8 cellular contexts compared by ENCODE assay signal in genomic region chr10:72337039-72337629, GRCh38. TPM values are rescaled to one million over a fixed set of nuclear protein-coding genes. Genes with fewer than 3 reads are reported as not detected.
A peak's percentile ranks its signal among the peaks of the same experiment; 100 is the strongest.
DNase-seq lines count a peak whose midpoint lies in the region; ATAC-seq and TF ChIP-seq lines count a peak whose summit lies in the region.

No MANE protein-coding gene starts in this region.

- H3K4me1 ChIP-seq in IMR-90 (ENCODE audit: control insufficient read depth, insufficient read depth, low read length), result peaks cover 17% of the 10 kb centered on the region

- no peak overlapping the region for H3K4me2 ChIP-seq in IMR-90 (ENCODE audit: low read depth, low read length)

- TF ChIP-seq POLR2A in IMR-90 (IDR thresholded peaks at IDR 0.05; ENCODE audit: low read depth, low read length), result no peak

- CTCF ChIA-PET in IMR-90 (lab: Yijun Ruan, JAX) (interaction anchor here (0.8 to 1.2 kb wide), 4 partner anchors 12 to 288 kb away, joined by 3 to 8 read pairs (median 4); no protein-coding TSS in a partner anchor), RWPE1 (lab: Yijun Ruan, JAX) (interaction anchor here (0.6 to 3.1 kb wide), 25 partner anchors 9 to 780 kb away, joined by 3 to 29 read pairs (median 3); partner anchors contain the start of gene DDIT4)

- no peak overlapping the region for H3K4me3 Mint-ChIP-seq in activated naive CD8-positive, alpha-beta T cell treated with anti-CD3 and anti-CD28 coated beads for 36 hours

- no peak overlapping the region; the same call in 1 of the 2 replicates for H3K14ac ChIP-seq in IMR-90 (replicated peaks; ENCODE audit: low read depth, low read length)

- no TSS peak for BruUV-seq in IMR-90 (replicated peaks; lab: Mats Ljungman, UMichigan)

- H2AFZ ChIP-seq in IMR-90 (replicated peaks; ENCODE audit: low read length, poor library complexity), result no peak overlapping the region

- H3K4me1 Mint-ChIP-seq in activated naive CD8-positive, alpha-beta T cell treated with anti-CD3 and anti-CD28 coated beads for 36 hours, result peaks cover 57% of the 10 kb centered on the region

- no peak overlapping the region for H4K8ac ChIP-seq in IMR-90 (ENCODE audit: low read depth in 2 of 2, low read length in 2 of 2)

- no peaks in the 10 kb centered on the region for H3K27me3 Mint-ChIP-seq in activated naive CD8-positive, alpha-beta T cell treated with anti-CD3 and anti-CD28 coated beads for 36 hours

- DNase-seq in COLO668 (lab: John Stamatoyannopoulos, UW; ENCODE audit: unreplicated experiment), result peak; percentile 51
- peak; percentile 53 for DNase-seq in IMR-90
- DNase-seq in RWPE1 (ENCODE audit: low spot score), result peak; percentile 56
- peak; percentile 66 for DNase-seq in activated naive CD8-positive, alpha-beta T cell treated with anti-CD3 and anti-CD28 coated beads for 36 hours
- peak; percentile 93 for DNase-seq in Right ventricle myocardium inferior (ENCODE audit: missing footprints)
- peak; percentile 84 for DNase-seq in pons (ENCODE audit: low spot score)
- no peak for DNase-seq in SIG-M5 (lab: John Stamatoyannopoulos, UW)

- peaks cover 11% of the 10 kb centered on the region for H4K20me1 ChIP-seq in IMR-90 (ENCODE audit: insufficient read depth, low read length)

- in situ Hi-C loops in IMR-90 (cut with MboI; ENCODE audit: low sequenced_read_pairs), result loop anchor here (10.0 kb wide), 3 partner anchors 92 to 282 kb away; no protein-coding TSS in a partner anchor

- H3K27me3 ChIP-seq in IMR-90 (ENCODE audit: control insufficient read depth, insufficient read depth, low read length), result no peaks in the 10 kb centered on the region

- no peaks in the 10 kb centered on the region for H3K9me3 ChIP-seq in IMR-90 (ENCODE audit: control insufficient read depth, insufficient read depth, low read length)

- no peak overlapping the region for H3K4me3 ChIP-seq in IMR-90 (ENCODE audit: insufficient read depth, low read depth, low read length)

- TF ChIP-seq CTCF in IMR-90 (conservative IDR thresholded peaks at IDR 0.05; ENCODE audit: low read depth, low read length) (peak; percentile 88), RWPE1 (conservative IDR thresholded peaks at IDR 0.05; ENCODE audit: low read depth) (peak; percentile 95)

- no peak overlapping the region for H3K27ac Mint-ChIP-seq in activated naive CD8-positive, alpha-beta T cell treated with anti-CD3 and anti-CD28 coated beads for 36 hours

- peaks cover 0 to 16% of the 10 kb centered on the region in 2 experiments; a peak in 1 of 4 replicates for H3K79me1 ChIP-seq in IMR-90 (ENCODE audit: low read depth in 1 of 2, low read length in 2 of 2)

- POLR2A ChIA-PET in IMR-90 (lab: Charles Lee; ENCODE audit: unreplicated experiment) (no interaction called here), RWPE1 (lab: Yijun Ruan, JAX; ENCODE audit: low non-redundant PET) (interaction anchor here (2.2 kb wide), 1 partner anchor 61 kb away, joined by 8 read pairs; no protein-coding TSS in a partner anchor)

- H3K27ac ChIP-seq in IMR-90 (ENCODE audit: insufficient read depth, low read length) (no peak overlapping the region), RWPE1 (peak overlapping the region; percentile 100)

- no peak overlapping the region for H3K9ac ChIP-seq in IMR-90 (ENCODE audit: low read depth, low read length)

- peak overlapping the region; percentile 40; the same call in 1 of the 2 replicates for H2AK5ac ChIP-seq in IMR-90 (ENCODE audit: low read depth, low read length)

- dilution Hi-C loops in IMR-90 (cut with HindIII; ENCODE audit: low sequenced_read_pairs, unreplicated experiment), result no loop called here

- WGBS in IMR-90 (ENCODE audit: extremely low coverage in 2 of 2, insufficient read length in 1 of 2), 2 experiments, result 0% methylated on average over 1 of the region's 5 CpGs; no CpG with 5 or more reads in 1 of the 2 experiments

- H2BK120ac ChIP-seq in IMR-90 (ENCODE audit: low read depth, low read length), result peak overlapping the region; percentile 51; the same call in 1 of the 2 replicates

- ATAC-seq in IMR-90 (ENCODE audit: low read depth) (peak; percentile 73), Right ventricle myocardium inferior (peak; percentile 50), GM21825 (IDR thresholded peaks at IDR 0.05; ENCODE audit: unreplicated experiment) (no peak)

- H2BK5ac ChIP-seq in IMR-90 (ENCODE audit: low read depth, low read length, poor library complexity, severe bottlenecking), result no peak overlapping the region

- peak overlapping the region; percentile 74 for H3K4ac ChIP-seq in IMR-90 (ENCODE audit: low read depth, low read length)

- intact Hi-C loops in IMR-90 (cut with micrococcal nuclease), result loop anchor here (1.0 kb wide), 1 partner anchor 63 kb away; no protein-coding TSS in a partner anchor
- intact Hi-C loops in Right ventricle myocardium inferior (cut with DNase I), result loop anchor here (2.0 to 5.0 kb wide), 4 partner anchors 64 to 375 kb away; partner anchors contain the start of genes CHST3 and DDIT4

- H3K56ac ChIP-seq in IMR-90 (ENCODE audit: extremely low read depth, insufficient read depth, low read length), result no peak overlapping the region

- no peak overlapping the region for H2BK20ac ChIP-seq in IMR-90 (ENCODE audit: low read depth, low read length)

- H3K36me3 Mint-ChIP-seq in activated naive CD8-positive, alpha-beta T cell treated with anti-CD3 and anti-CD28 coated beads for 36 hours, result peaks cover 43% of the 10 kb centered on the region

- no peak overlapping the region for H3K18ac ChIP-seq in IMR-90 (ENCODE audit: low read depth, low read length)

- no peaks in the 10 kb centered on the region for H3K9me3 Mint-ChIP-seq in activated naive CD8-positive, alpha-beta T cell treated with anti-CD3 and anti-CD28 coated beads for 36 hours

- no peak overlapping the region for H2AK9ac ChIP-seq in IMR-90 (replicated peaks; ENCODE audit: low read depth, low read length, poor library complexity)

- no peak overlapping the region for H3K23ac ChIP-seq in IMR-90 (ENCODE audit: low read depth, low read length)

- H4K91ac ChIP-seq in IMR-90 (ENCODE audit: insufficient read depth, low read depth, low read length), result no peak overlapping the region

- no peaks in the 10 kb centered on the region; the same call in 1 of the 2 replicates for H3K9me1 ChIP-seq in IMR-90 (ENCODE audit: insufficient read depth, low read length)

- no peak overlapping the region for H2BK15ac ChIP-seq in IMR-90 (ENCODE audit: low read depth, low read length)

- H3K36me3 ChIP-seq in IMR-90 (ENCODE audit: control insufficient read depth, insufficient read depth, low read length), result peaks cover 49% of the 10 kb centered on the region

- no peak overlapping the region for H4K5ac ChIP-seq in IMR-90 (ENCODE audit: low read depth, low read length)

- peak; percentile 91 for TF ChIP-seq RAD21 in IMR-90 (IDR thresholded peaks at IDR 0.05; ENCODE audit: low read length)

TF ChIP-seq in IMR-90, 13 proteins besides CTCF, POLR2A, EP300 and RAD21:
- TF ChIP-seq SMC3 (IDR thresholded peaks at IDR 0.05; ENCODE audit: low read depth, low read length) (peak; percentile 87), MXI1 (IDR thresholded peaks at IDR 0.05; ENCODE audit: borderline replicate concordance, low read depth, low read length) (no peak)

RNA-seq across cellular contexts. Expression of gene DNAJB12, which starts 17.6 kb away (rescaled TPM):
- total RNA-seq in IMR-90 (2012; rRNA removed) (18.3 and 19.2 TPM in 2 replicates), Right ventricle myocardium inferior (25.6 TPM)
- 23.1 and 24.0 TPM in 2 replicates for polyA plus RNA-seq in IMR-90 (2012; rRNA removed)
- polyA plus RNA-seq in IMR-90 (2012; cell fraction: cytosol; rRNA removed), result 18.5 and 22.8 TPM in 2 replicates
- polyA plus RNA-seq in IMR-90 (2012; cell fraction: nucleus; rRNA removed; ENCODE audit: low replicate concordance), result 28.0 and 41.8 TPM in 2 replicates
- 10 to 100 TPM; 25.2 to 25.6 TPM for total RNA-seq in activated naive CD8-positive, alpha-beta T cell treated with anti-CD3 and anti-CD28 coated beads for 36 hours
